ENCODE assay signal across 23 cellular contexts in the genomic region with DNA sequence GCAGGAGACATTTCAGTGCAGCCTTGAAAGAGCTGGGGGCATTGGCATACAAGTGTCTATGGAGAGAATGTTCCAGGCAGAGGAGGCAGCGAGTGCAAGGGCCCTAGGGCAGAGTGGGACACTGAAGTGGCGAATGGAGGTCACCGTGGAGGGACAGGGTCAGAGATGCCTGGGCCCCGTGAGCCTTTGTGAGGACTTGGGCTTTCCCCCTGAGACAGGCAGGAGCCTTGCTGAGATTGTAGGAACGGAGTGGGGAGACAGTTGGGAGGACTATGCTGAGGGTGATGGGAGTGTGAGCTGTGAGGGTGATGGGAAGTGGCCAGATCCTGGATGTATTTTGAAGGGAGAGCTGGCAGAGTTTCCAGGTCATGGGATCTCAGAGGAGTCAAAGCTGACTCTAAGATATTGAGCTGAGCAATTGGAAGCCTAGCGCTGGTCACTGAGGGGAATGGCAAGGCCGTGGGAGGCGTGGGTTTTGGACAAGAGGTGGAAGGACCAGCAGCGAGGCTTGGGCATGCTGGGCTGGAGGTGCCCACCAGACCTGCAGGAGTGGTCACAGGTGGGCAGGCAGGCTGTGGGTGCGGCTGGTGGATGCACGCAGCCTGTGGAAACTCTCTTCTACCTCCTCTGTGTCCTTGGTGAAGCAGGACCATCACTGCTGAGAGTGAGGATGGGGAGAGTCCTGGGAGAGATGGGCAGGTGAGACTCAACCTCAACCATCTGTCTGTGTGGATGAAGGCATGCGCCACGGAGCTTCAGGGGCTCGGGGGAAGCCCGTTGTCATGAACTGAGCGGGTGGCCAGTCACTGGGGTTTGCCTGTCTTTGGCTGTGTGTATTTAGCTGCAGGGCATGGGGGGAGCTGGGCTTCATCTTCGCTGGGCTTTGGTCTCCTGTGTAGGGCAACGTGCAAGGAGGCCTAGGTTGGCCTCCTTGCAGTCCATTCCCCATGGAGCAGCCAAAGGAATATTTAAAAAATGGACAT.
DNase-seq lines count a peak whose midpoint lies in the region; ATAC-seq, FAIRE-seq and TF ChIP-seq lines count a peak whose summit lies in the region.
"Had no signal": no experiment of that assay in that cellular context is flagged by ENCODE, and none has a peak within 500 bp of the region (broad histone marks: within the 10 kb centered on the region; RNA-seq: fewer than 3 reads in every experiment).

No MANE protein-coding gene starts in this region.

- no peak overlapping the region for H3K27ac ChIP-seq in kidney (ENCODE audit: low read depth in 2 of 2, low read length in 2 of 2)
- no peak overlapping the region for H3K27ac ChIP-seq in Peyer's patch
- H3K27ac ChIP-seq: A549, C4-2B, HL-60 had no signal

- in situ Hi-C loops in GM13976 (cut with MboI; ENCODE audit: low sequenced_read_pairs, unreplicated experiment): no loop called here

- H3K9me3 ChIP-seq in kidney (ENCODE audit: control insufficient read depth in 1 of 2, low read length in 2 of 2) (no peaks in the 10 kb centered on the region), Peyer's patch (no peaks in the 10 kb centered on the region)
- H3K9me3 ChIP-seq: A549, BE2C had no signal

- DNase-seq in cardiac septum (ENCODE audit: low spot score): peak; percentile 56
- no peak for DNase-seq in left cardiac atrium
- DNase-seq in kidney: peak; percentile 32
- DNase-seq in mesenteric fat pad (ENCODE audit: low spot score): peak; percentile 84
- DNase-seq in sciatic nerve (ENCODE audit: low spot score): peak; percentile 47
- no peak for DNase-seq in Peyer's patch
- no peak for DNase-seq in GM13976 (ENCODE audit: low spot score)
- DNase-seq: BE2C, COR-L47, DMS153, DMS79 treated with DMSO at 0.1 percent for 48 hours, EL, HCEC 1CT, HFFc6 had no signal

- TF ChIP-seq POLR2A in Peyer's patch (IDR thresholded peaks at IDR 0.05): no peak

- no peaks in the 10 kb centered on the region for H3K36me3 ChIP-seq in kidney (ENCODE audit: control insufficient read depth in 1 of 2, insufficient read depth in 2 of 2, low read length in 2 of 2)
- H3K36me3 ChIP-seq in Peyer's patch: no peaks in the 10 kb centered on the region
- H3K36me3 ChIP-seq: BE2C had no signal

- no peak overlapping the region for H3K9ac ChIP-seq in kidney (ENCODE audit: low read length in 2 of 2)

- TF ChIP-seq CTCF in kidney (IDR thresholded peaks at IDR 0.05; ENCODE audit: borderline replicate concordance, extremely low read depth, insufficient read depth) (no peak), Peyer's patch (IDR thresholded peaks at IDR 0.05) (no peak), GM13976 (IDR thresholded peaks at IDR 0.05; ENCODE audit: borderline replicate concordance, control extremely low read depth, extremely low read depth, insufficient read depth, missing control alignments) (no peak)

- ATAC-seq in left cardiac atrium (no peak), sciatic nerve (no peak), HG02884 (IDR thresholded peaks at IDR 0.05; ENCODE audit: unreplicated experiment) (no peak)
- ATAC-seq: A549; CD8-positive, alpha-beta T cell had no signal

- FAIRE-seq in kidney (lab: Jason Lieb, UNC): no peak
- FAIRE-seq: A549, D721Med, G401.6, GM12892, GM19239 had no signal

- intact Hi-C loops in cardiac septum (cut with DNase I) (no loop called here), left cardiac atrium (cut with DNase I) (no loop called here), kidney (cut with DNase I) (no loop called here), sciatic nerve (cut with DNase I) (no loop called here)

- H3K4me1 ChIP-seq in kidney (ENCODE audit: control insufficient read depth in 1 of 2, insufficient read depth in 1 of 2, low read depth in 1 of 2, low read length in 2 of 2): peaks cover 0 to 4% of the 10 kb centered on the region in 2 donors
- no peaks in the 10 kb centered on the region for H3K4me1 ChIP-seq in Peyer's patch
- H3K4me1 ChIP-seq: A549, BE2C had no signal

- H3K27me3 ChIP-seq in Peyer's patch: no peaks in the 10 kb centered on the region
- H3K27me3 ChIP-seq: BE2C had no signal

- H3K4me3 ChIP-seq in kidney (ENCODE audit: low read length in 2 of 2): no peak overlapping the region
- H3K4me3 ChIP-seq in Peyer's patch: no peak overlapping the region
- H3K4me3 ChIP-seq: A549 had no signal

Comparison
In these comparisons a context has a peak if more than half of its experiments do, and no peak if none do; other contexts are left out.
1. DNase-seq: peak in cardiac septum (single experiment), kidney (single experiment), mesenteric fat pad (single experiment) and sciatic nerve (single experiment); none in left cardiac atrium (single experiment), Peyer's patch (0 of 3) and GM13976 (single experiment).